Comparison of ENCODE assay signal across 8 cellular contexts in genomic region chr9:136849960-136850865, GRCh38. TPM values are rescaled to one million over a fixed set of nuclear protein-coding genes. Genes with fewer than 3 reads are reported as not detected.
DNase-seq lines count a peak whose midpoint lies in the region; ATAC-seq and TF ChIP-seq lines count a peak whose summit lies in the region.

No MANE protein-coding gene starts in this region.

- H3K4me2 ChIP-seq in OCI-LY3 (ENCODE audit: low read length), result peak overlapping the region; percentile 91
- H3K4me2 ChIP-seq in neural progenitor cell, result peak overlapping the region; percentile 91

- H3K36me3 Mint-ChIP-seq in endodermal cell (ENCODE audit: low read depth), result no peaks in the 10 kb centered on the region
- H3K36me3 Mint-ChIP-seq in neural progenitor cell, result no peaks in the 10 kb centered on the region

- H2AFZ ChIP-seq in OCI-LY3 (ENCODE audit: low read depth, low read length), result no peak overlapping the region
- no peak overlapping the region for H2AFZ ChIP-seq in neural progenitor cell (replicated peaks)

- H3K4me1 ChIP-seq in OCI-LY3 (ENCODE audit: low read length), result peaks cover 11% of the 10 kb centered on the region; the same call in 1 of the 2 replicates
- peaks cover 8% of the 10 kb centered on the region for H3K4me1 ChIP-seq in endodermal cell (ENCODE audit: control insufficient read depth, insufficient read depth, low read length)
- peaks cover 5% of the 10 kb centered on the region for H3K4me1 ChIP-seq in neural progenitor cell

- H3K4me3 Mint-ChIP-seq in endodermal cell, result peak overlapping the region; percentile 78
- H3K4me3 Mint-ChIP-seq in neural progenitor cell, result peak overlapping the region; percentile 94

- H4K20me1 ChIP-seq in OCI-LY3 (ENCODE audit: insufficient read depth, low read length) (peaks cover 10% of the 10 kb centered on the region), neural progenitor cell (ENCODE audit: low read depth) (peaks cover 18% of the 10 kb centered on the region)

- H3K27ac ChIP-seq in C4-2B (peak overlapping the region; percentile 96), OCI-LY3 (ENCODE audit: low read length) (no peak overlapping the region), endodermal cell (ENCODE audit: low read depth, low read length) (no peak overlapping the region), neural progenitor cell (no peak overlapping the region)

- peaks cover 11% of the 10 kb centered on the region for H3K9me3 Mint-ChIP-seq in endodermal cell
- no peaks in the 10 kb centered on the region for H3K9me3 Mint-ChIP-seq in neural progenitor cell

- DNase-seq in endodermal cell (no peak), neural progenitor cell (ENCODE audit: low spot score) (no peak), cerebellar cortex (ENCODE audit: low spot score) (no peak), NCI-H1694 treated with DMSO at 0.1 percent for 48 hours (lab: John Stamatoyannopoulos, UW) (no peak)

- H3K4me3 ChIP-seq in OCI-LY3 (ENCODE audit: low read length) (peak overlapping the region; percentile 82), endodermal cell (ENCODE audit: low read length) (peak overlapping the region; percentile 93), neural progenitor cell (peak overlapping the region; percentile 68)

- no peaks in the 10 kb centered on the region for H3K9me3 ChIP-seq in OCI-LY3 (ENCODE audit: insufficient read depth, low read length)
- H3K9me3 ChIP-seq in endodermal cell (ENCODE audit: control insufficient read depth, low read length), result no peaks in the 10 kb centered on the region
- no peaks in the 10 kb centered on the region for H3K9me3 ChIP-seq in neural progenitor cell (ENCODE audit: low read depth)

- ATAC-seq in HG03045 (IDR thresholded peaks at IDR 0.05; ENCODE audit: unreplicated experiment) (no peak), HG03039 (IDR thresholded peaks at IDR 0.05; ENCODE audit: unreplicated experiment) (no peak)

- TF ChIP-seq CTCF in C4-2B (conservative IDR thresholded peaks at IDR 0.05), result no peak
- TF ChIP-seq CTCF in OCI-LY3 (IDR thresholded peaks at IDR 0.05; ENCODE audit: low read depth, low read length), result no peak
- TF ChIP-seq CTCF in endodermal cell (conservative IDR thresholded peaks at IDR 0.05), result no peak
- no peak for TF ChIP-seq CTCF in neural progenitor cell (IDR thresholded peaks at IDR 0.05)

- H3F3A ChIP-seq in neural progenitor cell (ENCODE audit: low read depth), result peaks cover 17% of the 10 kb centered on the region

- no peaks in the 10 kb centered on the region for H3K27me3 ChIP-seq in OCI-LY3 (ENCODE audit: low read depth, low read length)
- H3K27me3 ChIP-seq in endodermal cell (ENCODE audit: control insufficient read depth, insufficient read depth, low read length, poor library complexity, severe bottlenecking), result no peaks in the 10 kb centered on the region
- peaks cover 20% of the 10 kb centered on the region for H3K27me3 ChIP-seq in neural progenitor cell

- H3K4me1 Mint-ChIP-seq in endodermal cell (peaks cover 2% of the 10 kb centered on the region), neural progenitor cell (no peaks in the 10 kb centered on the region)

- 67 to 70% methylated on average over 33 to 43 of the region's 43 CpGs for WGBS in endodermal cell (ENCODE audit: insufficient coverage in 1 of 2, insufficient read length in 1 of 2), 2 experiments

- H3K79me2 ChIP-seq in OCI-LY3 (ENCODE audit: low read length), result no peaks in the 10 kb centered on the region
- peaks cover 8% of the 10 kb centered on the region for H3K79me2 ChIP-seq in neural progenitor cell (ENCODE audit: low read depth)

- H3K27me3 Mint-ChIP-seq in endodermal cell (ENCODE audit: insufficient read depth) (peaks cover 21% of the 10 kb centered on the region), neural progenitor cell (ENCODE audit: insufficient read depth, low read depth) (peaks cover 18% of the 10 kb centered on the region)

- peak overlapping the region; percentile 51 for H3K9ac ChIP-seq in OCI-LY3 (ENCODE audit: low read length)
- H3K9ac ChIP-seq in endodermal cell (ENCODE audit: extremely low read depth, low read length, poor library complexity, severe bottlenecking), result peak overlapping the region; percentile 64
- H3K9ac ChIP-seq in neural progenitor cell, result no peak overlapping the region

- H3K27ac Mint-ChIP-seq in endodermal cell (peak overlapping the region; percentile 88), neural progenitor cell (peak overlapping the region; percentile 63)

- H3K36me3 ChIP-seq in OCI-LY3 (replicated peaks; ENCODE audit: low read depth, low read length) (no peaks in the 10 kb centered on the region), endodermal cell (ENCODE audit: control insufficient read depth, insufficient read depth, low read length) (peaks cover 10% of the 10 kb centered on the region), neural progenitor cell (no peaks in the 10 kb centered on the region)

RNA-seq across cellular contexts. Expression of gene PHPT1, which starts 1.0 kb away (rescaled TPM):
- 100 to 1,000 TPM; 107 to 122 TPM for total RNA-seq in endodermal cell
- 171 TPM for polyA plus RNA-seq in endodermal cell (2013, experiment 1 of 2)
- 174 TPM for polyA plus RNA-seq in endodermal cell (2013, experiment 2 of 2)
- 58.8 and 110 TPM in 2 replicates for total RNA-seq in neural progenitor cell (ENCODE audit: low replicate concordance)

RNA-seq across cellular contexts. Expression of gene MAMDC4, which starts 1.9 kb away (rescaled TPM):
- total RNA-seq in endodermal cell (10 to 100 TPM in 1 of 2 donors, 1 to 10 TPM in 1; 6.8 to 15.4 TPM), neural progenitor cell (ENCODE audit: low replicate concordance) (2.6 and 8.3 TPM in 2 replicates)
- 11.5 TPM for polyA plus RNA-seq in endodermal cell (2013, experiment 1 of 2)
- 9.9 TPM for polyA plus RNA-seq in endodermal cell (2013, experiment 2 of 2)

RNA-seq across cellular contexts. Expression of gene AJM1, which starts 7.9 kb away (rescaled TPM):
- total RNA-seq in endodermal cell, result 1 to 10 TPM; 1.4 to 3.5 TPM
- 1.9 TPM for polyA plus RNA-seq in endodermal cell (2013, experiment 1 of 2)
- 1.7 TPM for polyA plus RNA-seq in endodermal cell (2013, experiment 2 of 2)
- 0.77 TPM in 1 of 2 replicates, not detected in the other for total RNA-seq in neural progenitor cell (ENCODE audit: low replicate concordance)

RNA-seq across cellular contexts. Expression of gene EDF1, which starts 15.9 kb away (rescaled TPM):
- total RNA-seq in endodermal cell (100 to 1,000 TPM; 326 to 339 TPM), neural progenitor cell (ENCODE audit: low replicate concordance) (269 and 293 TPM in 2 replicates)
- polyA plus RNA-seq in endodermal cell (2013, experiment 1 of 2), result 226 TPM
- 225 TPM for polyA plus RNA-seq in endodermal cell (2013, experiment 2 of 2)

RNA-seq across cellular contexts. Expression of gene TRAF2, which starts 36.1 kb away (rescaled TPM):
- total RNA-seq in endodermal cell (10 to 100 TPM; 45.9 to 55.1 TPM), neural progenitor cell (ENCODE audit: low replicate concordance) (16.1 and 33.9 TPM in 2 replicates)
- 20.1 TPM for polyA plus RNA-seq in endodermal cell (2013, experiment 1 of 2)
- 20.4 TPM for polyA plus RNA-seq in endodermal cell (2013, experiment 2 of 2)
